8 cellular contexts compared by ENCODE assay signal in genomic region chr15:91224750-91225380, GRCh38.
DNase-seq lines count a peak whose midpoint lies in the region; ATAC-seq, FAIRE-seq and TF ChIP-seq lines count a peak whose summit lies in the region.

No MANE protein-coding gene starts in this region.

- peak; percentile 63 to 85 for TF ChIP-seq CTCF in mammary epithelial cell (conservative IDR thresholded peaks at IDR 0.05 in 1 of 2, IDR thresholded peaks at IDR 0.05 in 1 of 2; ENCODE audit: extremely low read depth in 1 of 2, insufficient read depth in 1 of 2, low read depth in 1 of 2, low read length in 2 of 2)
- peak; percentile 68 to 84 (median 78) for TF ChIP-seq CTCF in right lobe of liver (IDR thresholded peaks at IDR 0.05)

- TF ChIP-seq POLR2A in right lobe of liver (IDR thresholded peaks at IDR 0.05) = no peak

- CTCF ChIA-PET in mammary epithelial cell (lab: Charles Lee; ENCODE audit: low non-redundant PET) = no interaction called here

- peak; percentile 14 to 33 for DNase-seq in AML-193 (lab: John Stamatoyannopoulos, UW)
- peak; percentile 17 for DNase-seq in GM19239 (ENCODE audit: insufficient read length, low spot score)
- DNase-seq in NCI-H2227 (lab: John Stamatoyannopoulos, UW; ENCODE audit: unreplicated experiment) = peak; percentile 59
- DNase-seq in mammary epithelial cell = peak; percentile 37
- DNase-seq in right lobe of liver = no peak
- DNase-seq in MG63 = no peak

- H3K9ac ChIP-seq in mammary epithelial cell (ENCODE audit: insufficient read depth, low read length) = no peak overlapping the region

- dilution Hi-C loops in mammary epithelial cell (cut with HindIII; ENCODE audit: low sequenced_read_pairs) = no loop called here

- in situ Hi-C loops in mammary epithelial cell (cut with MboI; ENCODE audit: low sequenced_read_pairs in 2 of 2) = loop anchor here in 1 of 2 donors (5.0 kb wide), 1 partner anchor 168 kb away; no protein-coding TSS in a partner anchor

- no peak overlapping the region for H2AFZ ChIP-seq in mammary epithelial cell (ENCODE audit: low read depth, low read length)

- H3K9me3 ChIP-seq in mammary epithelial cell (replicated peaks; ENCODE audit: insufficient read depth, low read length) (no peaks in the 10 kb centered on the region), right lobe of liver (no peaks in the 10 kb centered on the region), MG63 (no peaks in the 10 kb centered on the region)

- no peak overlapping the region for H3K27ac ChIP-seq in mammary epithelial cell (ENCODE audit: insufficient read depth, low read depth, low read length)
- H3K27ac ChIP-seq in right lobe of liver = no peak overlapping the region

- no peaks in the 10 kb centered on the region for H3K36me3 ChIP-seq in mammary epithelial cell (ENCODE audit: insufficient read depth, low read length)
- no peaks in the 10 kb centered on the region for H3K36me3 ChIP-seq in right lobe of liver
- no peaks in the 10 kb centered on the region for H3K36me3 ChIP-seq in MG63

- BruUV-seq in mammary epithelial cell (replicated peaks; lab: Mats Ljungman, UMichigan) = no TSS peak

- H4K20me1 ChIP-seq in mammary epithelial cell (ENCODE audit: insufficient read depth, low read length) = no peaks in the 10 kb centered on the region

- H3K27me3 ChIP-seq in mammary epithelial cell (ENCODE audit: insufficient read depth, low read length) = peaks cover 3% of the 10 kb centered on the region
- H3K27me3 ChIP-seq in right lobe of liver = no peaks in the 10 kb centered on the region
- H3K27me3 ChIP-seq in MG63 = peaks cover 37% of the 10 kb centered on the region

- H3K4me3 ChIP-seq in mammary epithelial cell (replicated peaks in 1 of 3; ENCODE audit: insufficient read depth in 1 of 3, low read depth in 2 of 3, low read length in 3 of 3) = no peak overlapping the region
- no peak overlapping the region for H3K4me3 ChIP-seq in right lobe of liver
- no peak overlapping the region for H3K4me3 ChIP-seq in MG63

- H3K4me1 ChIP-seq in mammary epithelial cell (ENCODE audit: insufficient read depth, low read length) = no peaks in the 10 kb centered on the region
- H3K4me1 ChIP-seq in right lobe of liver = peaks cover 0 to 6% (median 0%) of the 10 kb centered on the region in 4 donors

- 60% methylated on average over 7 of the region's 7 CpGs for WGBS in mammary epithelial cell (ENCODE audit: low coverage, missing lambda C conversion rate)
- 53% methylated on average over 7 of the region's 7 CpGs for WGBS in right lobe of liver (ENCODE audit: insufficient coverage, low coverage, low lambda C conversion rate, missing lambda C conversion rate)

- intact Hi-C loops in mammary epithelial cell (cut with micrococcal nuclease) = loop anchor here (1.0 to 10.0 kb wide), 4 partner anchors 46 to 290 kb away; partner anchors contain the start of genes HDDC3 and UNC45A
- intact Hi-C loops in right lobe of liver (cut with DNase I) = loop anchor here (5.0 kb wide), 1 partner anchor 168 kb away; no protein-coding TSS in a partner anchor

- ATAC-seq in right lobe of liver = peak; percentile 75 to 85 (median 76)
- ATAC-seq in GM21717 (IDR thresholded peaks at IDR 0.05; ENCODE audit: unreplicated experiment) = no peak
- no peak for ATAC-seq in HG02970 (IDR thresholded peaks at IDR 0.05; ENCODE audit: low FRiP score, unreplicated experiment)

- no peak for FAIRE-seq in GM19239 (lab: Jason Lieb, UNC)

- no peaks in the 10 kb centered on the region for H3K79me2 ChIP-seq in mammary epithelial cell (ENCODE audit: insufficient read depth, low read length)

- H3K4me2 ChIP-seq in mammary epithelial cell (ENCODE audit: insufficient read depth, low read depth, low read length) = no peak overlapping the region

Comparison
In these comparisons a context has a peak if more than half of its experiments do, and no peak if none do; other contexts are left out.
1. DNase-seq: peak in AML-193 (2 of 2), GM19239 (single experiment), NCI-H2227 (single experiment) and mammary epithelial cell (single experiment); none in right lobe of liver (0 of 3) and MG63 (single experiment).
2. ATAC-seq: peak in right lobe of liver (4 of 4); none in GM21717 (single experiment) and HG02970 (single experiment).